8 cellular contexts compared by ENCODE assay signal in the genomic region with DNA sequence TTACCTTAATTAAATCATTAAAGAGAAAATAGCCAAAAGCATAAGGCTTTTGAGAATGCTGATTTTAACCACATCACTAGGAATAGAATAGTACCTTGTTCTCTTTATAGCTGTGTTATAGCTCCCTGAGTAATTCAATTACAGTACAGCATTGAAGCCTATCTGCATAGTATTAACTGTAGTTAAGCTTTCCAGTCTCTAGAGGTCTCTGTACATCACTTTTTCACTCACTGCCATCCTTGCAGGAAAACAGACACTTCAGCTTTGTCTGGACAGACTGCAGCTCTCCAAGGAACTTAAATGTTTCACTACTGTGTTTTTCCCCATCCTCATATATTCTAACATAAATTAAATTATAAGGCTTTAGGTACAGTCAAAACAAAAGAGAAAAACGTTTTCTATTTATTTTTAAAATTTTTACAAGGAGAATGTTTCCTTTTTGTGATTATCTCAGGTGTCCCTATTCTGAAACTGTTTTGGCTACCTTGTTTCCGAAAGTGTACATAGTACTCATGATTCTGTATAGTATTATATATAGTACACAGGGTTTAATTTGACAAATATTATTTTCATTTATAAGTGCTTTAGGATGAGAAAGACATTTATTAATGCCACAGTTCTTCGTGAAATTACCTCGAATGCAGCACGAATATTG.
A peak's percentile ranks its signal among the peaks of the same experiment; 100 is the strongest.
DNase-seq lines count a peak whose midpoint lies in the region; ATAC-seq and TF ChIP-seq lines count a peak whose summit lies in the region.

No MANE protein-coding gene starts in this region.

- no peaks in the 10 kb centered on the region for H3K36me3 Mint-ChIP-seq in type B pancreatic cell
- H3K36me3 Mint-ChIP-seq in CD8-positive, alpha-beta memory T cell: peaks cover 0 to 2% (median 0%) of the 10 kb centered on the region in 3 donors

- H3K27me3 Mint-ChIP-seq in type B pancreatic cell: no peaks in the 10 kb centered on the region
- H3K27me3 Mint-ChIP-seq in CD8-positive, alpha-beta memory T cell: no peaks in the 10 kb centered on the region

- H3K4me3 ChIP-seq in CD8-positive, alpha-beta memory T cell (ENCODE audit: low read length): no peak overlapping the region

- CTCF ChIA-PET in CD8-positive, alpha-beta memory T cell (lab: Charles Lee): no interaction called here

- no peaks in the 10 kb centered on the region for H3K9me3 Mint-ChIP-seq in type B pancreatic cell
- peaks cover 0 to 40% (median 6%) of the 10 kb centered on the region in 5 donors for H3K9me3 Mint-ChIP-seq in CD8-positive, alpha-beta memory T cell

- H3K4me3 Mint-ChIP-seq in type B pancreatic cell: no peak overlapping the region
- no peak overlapping the region for H3K4me3 Mint-ChIP-seq in CD8-positive, alpha-beta memory T cell

- TF ChIP-seq CTCF in C4-2B (conservative IDR thresholded peaks at IDR 0.05) (peak; percentile 74), type B pancreatic cell (conservative IDR thresholded peaks at IDR 0.05) (peak; percentile 83)

- peaks cover 12% of the 10 kb centered on the region for H3K4me1 Mint-ChIP-seq in type B pancreatic cell (ENCODE audit: unreplicated experiment)
- no peaks in the 10 kb centered on the region for H3K4me1 Mint-ChIP-seq in CD8-positive, alpha-beta memory T cell

- POLR2A ChIA-PET in CD8-positive, alpha-beta memory T cell (lab: Charles Lee): no interaction called here

- H3K27ac ChIP-seq in C4-2B: no peak overlapping the region
- H3K27ac ChIP-seq in CD8-positive, alpha-beta memory T cell (ENCODE audit: low read depth, low read length): no peak overlapping the region

- in situ Hi-C loops in T47D (cut with HindIII; ENCODE audit: low pct_unique_long_range_greater_than_20kb, low sequenced_read_pairs): no loop called here

- H3K4me1 ChIP-seq in CD8-positive, alpha-beta memory T cell (ENCODE audit: insufficient read depth, low read length): no peaks in the 10 kb centered on the region

- no peaks in the 10 kb centered on the region for H3K27me3 ChIP-seq in CD8-positive, alpha-beta memory T cell (ENCODE audit: insufficient read depth, low read length, poor library complexity, severe bottlenecking)

- no peaks in the 10 kb centered on the region for H3K9me3 ChIP-seq in CD8-positive, alpha-beta memory T cell (ENCODE audit: low read length)

- no peak overlapping the region for H3K27ac Mint-ChIP-seq in type B pancreatic cell
- no peak overlapping the region for H3K27ac Mint-ChIP-seq in CD8-positive, alpha-beta memory T cell

- ATAC-seq in GM19397 (IDR thresholded peaks at IDR 0.05; ENCODE audit: unreplicated experiment) (peak; percentile 85), HG03457 (IDR thresholded peaks at IDR 0.05; ENCODE audit: unreplicated experiment) (peak; percentile 84)

- H3K36me3 ChIP-seq in CD8-positive, alpha-beta memory T cell (ENCODE audit: insufficient read depth, low read length): no peaks in the 10 kb centered on the region

- DNase-seq in NCI-H510A (lab: John Stamatoyannopoulos, UW) (peak; percentile 20), T47D (ENCODE audit: low read depth in 1 of 2, low spot score in 1 of 2) (peak; percentile 2 to 74), left kidney (ENCODE audit: low read depth, low spot score) (peak; percentile 72), type B pancreatic cell (ENCODE audit: extremely low spot score, unreplicated experiment) (no peak)
- DNase-seq in CD8-positive, alpha-beta memory T cell: no peak

Comparison
In these comparisons a context has a peak if more than half of its experiments do, and no peak if none do; other contexts are left out.
1. DNase-seq: peak in NCI-H510A (single experiment), T47D (2 of 2) and left kidney (single experiment); none in type B pancreatic cell (single experiment) and CD8-positive, alpha-beta memory T cell (0 of 5).